ENCODE assay signal across 2 cellular contexts in the genomic region with DNA sequence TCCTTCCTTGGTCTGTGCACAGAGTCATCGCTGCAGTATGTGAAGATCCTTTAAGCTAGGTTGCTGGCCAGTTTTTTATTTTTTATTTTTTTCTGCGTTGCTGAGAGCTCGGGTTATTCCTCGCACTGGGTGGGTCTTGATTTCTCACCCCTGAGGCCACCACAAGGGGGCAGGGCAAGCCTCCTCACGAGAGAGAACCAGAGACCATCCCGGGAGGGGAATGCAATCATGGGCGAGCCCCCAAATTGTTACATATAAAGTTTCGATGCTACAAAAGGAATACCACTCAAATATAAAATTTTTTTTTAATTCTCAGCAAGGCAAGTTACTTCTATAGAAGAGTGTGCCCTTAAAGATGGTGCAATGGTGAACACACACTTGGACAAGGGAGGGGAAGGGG.
TF ChIP-seq lines count a peak whose summit lies in the region.

No MANE protein-coding gene starts in this region.

TF ChIP-seq in IMR-90, 13 proteins besides CTCF, POLR2A, EP300 and RAD21:
- TF ChIP-seq RCOR1 (IDR thresholded peaks at IDR 0.05; ENCODE audit: insufficient replicate concordance, low read length) = no peak
- TF ChIP-seq MXI1 (IDR thresholded peaks at IDR 0.05; ENCODE audit: borderline replicate concordance, low read depth, low read length) = no peak
- TF ChIP-seq, protein P1, sequence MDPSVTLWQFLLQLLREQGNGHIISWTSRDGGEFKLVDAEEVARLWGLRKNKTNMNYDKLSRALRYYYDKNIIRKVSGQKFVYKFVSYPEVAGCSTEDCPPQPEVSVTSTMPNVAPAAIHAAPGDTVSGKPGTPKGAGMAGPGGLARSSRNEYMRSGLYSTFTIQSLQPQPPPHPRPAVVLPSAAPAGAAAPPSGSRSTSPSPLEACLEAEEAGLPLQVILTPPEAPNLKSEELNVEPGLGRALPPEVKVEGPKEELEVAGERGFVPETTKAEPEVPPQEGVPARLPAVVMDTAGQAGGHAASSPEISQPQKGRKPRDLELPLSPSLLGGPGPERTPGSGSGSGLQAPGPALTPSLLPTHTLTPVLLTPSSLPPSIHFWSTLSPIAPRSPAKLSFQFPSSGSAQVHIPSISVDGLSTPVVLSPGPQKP (IDR thresholded peaks at IDR 0.05; ENCODE audit: borderline replicate concordance, low read depth, low read length) = no peak
- TF ChIP-seq MAFK (IDR thresholded peaks at IDR 0.05; ENCODE audit: low read depth, low read length) = no peak
- no peak for TF ChIP-seq RFX5 (IDR thresholded peaks at IDR 0.05; ENCODE audit: low read depth, low read length)
- no peak for TF ChIP-seq BHLHE40 (IDR thresholded peaks at IDR 0.05; ENCODE audit: low read depth, low read length)
- TF ChIP-seq MAZ (IDR thresholded peaks at IDR 0.05; ENCODE audit: borderline replicate concordance, low read depth, low read length) = no peak
- TF ChIP-seq CHD1 (IDR thresholded peaks at IDR 0.05; ENCODE audit: low read depth, low read length) = no peak
- TF ChIP-seq, protein P2, sequence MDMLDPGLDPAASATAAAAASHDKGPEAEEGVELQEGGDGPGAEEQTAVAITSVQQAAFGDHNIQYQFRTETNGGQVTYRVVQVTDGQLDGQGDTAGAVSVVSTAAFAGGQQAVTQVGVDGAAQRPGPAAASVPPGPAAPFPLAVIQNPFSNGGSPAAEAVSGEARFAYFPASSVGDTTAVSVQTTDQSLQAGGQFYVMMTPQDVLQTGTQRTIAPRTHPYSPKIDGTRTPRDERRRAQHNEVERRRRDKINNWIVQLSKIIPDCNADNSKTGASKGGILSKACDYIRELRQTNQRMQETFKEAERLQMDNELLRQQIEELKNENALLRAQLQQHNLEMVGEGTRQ (IDR thresholded peaks at IDR 0.05; ENCODE audit: low read depth, low read length) = no peak
- TF ChIP-seq SMC3 (IDR thresholded peaks at IDR 0.05; ENCODE audit: low read depth, low read length) = no peak
- no peak for TF ChIP-seq CEBPB (IDR thresholded peaks at IDR 0.05; ENCODE audit: low read depth, low read length)
- no peak for TF ChIP-seq FOS (IDR thresholded peaks at IDR 0.05; ENCODE audit: low read depth, low read length)
- TF ChIP-seq NFE2L2 (IDR thresholded peaks at IDR 0.05; ENCODE audit: low read depth, low read length) = no peak

TF ChIP-seq in WTC11, 78 proteins besides CTCF, POLR2A, EP300 and RAD21:
- TF ChIP-seq ZNF121 (CRISPR knock-in tag; IDR thresholded peaks at IDR 0.05) = no peak
